1 cellular context compared by ENCODE assay signal in the genomic region with DNA sequence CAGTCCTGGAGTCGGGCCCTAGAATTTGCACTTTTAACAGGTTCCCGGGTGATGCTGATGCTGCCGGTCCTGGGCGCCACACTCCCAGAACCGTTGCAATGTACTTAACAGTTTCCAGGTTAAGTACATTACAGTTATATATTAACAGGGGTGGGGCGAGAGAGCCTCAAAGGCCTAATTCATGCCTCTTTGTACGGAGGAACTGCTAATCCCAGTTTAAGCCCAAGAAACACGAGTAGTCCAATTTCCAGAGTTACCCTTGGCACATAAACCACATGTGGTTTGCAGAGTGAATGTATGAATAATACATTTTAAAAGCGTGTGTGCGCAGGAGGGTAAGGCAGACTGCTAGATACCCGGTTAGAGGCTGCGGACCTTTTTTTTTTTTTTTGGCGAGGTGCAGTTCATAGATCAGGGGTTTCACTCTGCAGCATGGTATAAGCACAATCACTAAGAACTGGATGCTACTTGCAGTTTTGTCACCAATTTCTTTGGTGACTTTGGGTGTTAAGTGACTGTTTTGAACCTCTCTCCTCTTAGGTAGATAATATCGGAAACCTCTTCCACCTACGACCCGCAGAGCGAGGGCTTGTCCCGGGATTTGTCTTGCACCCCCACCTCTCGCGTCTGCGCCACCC.
TF ChIP-seq lines count a peak whose summit lies in the region.

No MANE protein-coding gene starts in this region.

TF ChIP-seq in HepG2, 621 proteins besides CTCF, POLR2A, EP300 and RAD21 (continued from another document and continues in another):
- TF ChIP-seq, protein P1, sequence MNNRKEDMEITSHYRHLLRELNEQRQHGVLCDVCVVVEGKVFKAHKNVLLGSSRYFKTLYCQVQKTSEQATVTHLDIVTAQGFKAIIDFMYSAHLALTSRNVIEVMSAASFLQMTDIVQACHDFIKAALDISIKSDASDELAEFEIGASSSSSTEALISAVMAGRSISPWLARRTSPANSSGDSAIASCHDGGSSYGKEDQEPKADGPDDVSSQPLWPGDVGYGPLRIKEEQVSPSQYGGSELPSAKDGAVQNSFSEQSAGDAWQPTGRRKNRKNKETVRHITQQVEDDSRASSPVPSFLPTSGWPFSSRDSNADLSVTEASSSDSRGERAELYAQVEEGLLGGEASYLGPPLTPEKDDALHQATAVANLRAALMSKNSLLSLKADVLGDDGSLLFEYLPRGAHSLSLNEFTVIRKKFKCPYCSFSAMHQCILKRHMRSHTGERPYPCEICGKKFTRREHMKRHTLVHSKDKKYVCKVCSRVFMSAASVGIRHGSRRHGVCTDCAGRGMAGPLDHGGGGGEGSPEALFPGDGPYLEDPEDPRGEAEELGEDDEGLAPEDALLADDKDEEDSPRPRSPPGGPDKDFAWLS (CRISPR knock-in tag; IDR thresholded peaks at IDR 0.05; ENCODE audit: borderline replicate concordance): no peak
- TF ChIP-seq TEAD3 (CRISPR knock-in tag; optimal IDR thresholded peaks at IDR 0.05; ENCODE audit: borderline replicate concordance) (no peak), TGIF2 (CRISPR knock-in tag; IDR thresholded peaks at IDR 0.05) (no peak), ZBTB7A (CRISPR knock-in tag; IDR thresholded peaks at IDR 0.05) (no peak), GLI4 (CRISPR knock-in tag; IDR thresholded peaks at IDR 0.05; ENCODE audit: borderline replicate concordance) (no peak), HDAC6 (IDR thresholded peaks at IDR 0.05; ENCODE audit: low read depth, low read length) (no peak), ZNF720 (CRISPR knock-in tag; IDR thresholded peaks at IDR 0.05) (no peak), ZBTB8A (CRISPR knock-in tag; IDR thresholded peaks at IDR 0.05; ENCODE audit: borderline replicate concordance, low read depth) (no peak), ZNF607 (CRISPR knock-in tag; IDR thresholded peaks at IDR 0.05; ENCODE audit: borderline replicate concordance) (no peak), ZNF558 (CRISPR knock-in tag; IDR thresholded peaks at IDR 0.05; ENCODE audit: borderline replicate concordance) (peak; percentile 9; the same call in 1 of the 2 replicates), ZNF792 (CRISPR knock-in tag; IDR thresholded peaks at IDR 0.05) (no peak), ZNF30 (CRISPR knock-in tag; IDR thresholded peaks at IDR 0.05) (no peak), ZNF17 (CRISPR knock-in tag; IDR thresholded peaks at IDR 0.05) (no peak), U2AF1 (optimal IDR thresholded peaks at IDR 0.05; ENCODE audit: low read depth, low read length) (peak; percentile 61), ZNF232 (CRISPR knock-in tag; IDR thresholded peaks at IDR 0.05; ENCODE audit: borderline replicate concordance) (no peak), IRF2 (CRISPR knock-in tag; IDR thresholded peaks at IDR 0.05) (0 out of 2 replicates have a peak, but pooled peaks have one; percentile 9), ZNF564 (CRISPR knock-in tag; IDR thresholded peaks at IDR 0.05) (0 out of 2 replicates have a peak, but pooled peaks have one; percentile 34), ISL2 (CRISPR knock-in tag; IDR thresholded peaks at IDR 0.05) (peak; percentile 32; the same call in 1 of the 2 replicates), DMAP1 (CRISPR knock-in tag; IDR thresholded peaks at IDR 0.05) (no peak), BCL6 (CRISPR knock-in tag; IDR thresholded peaks at IDR 0.05) (no peak), ZNF670 (CRISPR knock-in tag; IDR thresholded peaks at IDR 0.05; ENCODE audit: borderline replicate concordance) (no peak), TARDBP (CRISPR knock-in tag; IDR thresholded peaks at IDR 0.05) (no peak), RXRA (CRISPR knock-in tag; IDR thresholded peaks at IDR 0.05) (no peak), ZFP41 (CRISPR knock-in tag; IDR thresholded peaks at IDR 0.05; ENCODE audit: borderline replicate concordance) (no peak), IKZF1 (IDR thresholded peaks at IDR 0.05) (no peak), IKZF4 (CRISPR knock-in tag; IDR thresholded peaks at IDR 0.05; ENCODE audit: borderline replicate concordance, low read depth, not compliant biosample characterization) (no peak), GZF1 (CRISPR knock-in tag; IDR thresholded peaks at IDR 0.05) (no peak), WIZ (CRISPR knock-in tag; IDR thresholded peaks at IDR 0.05) (peak; percentile 8; the same call in 1 of the 2 replicates), SSRP1 (CRISPR knock-in tag; IDR thresholded peaks at IDR 0.05) (0 out of 2 replicates have a peak, but pooled peaks have one; percentile 52), ZNF879 (CRISPR knock-in tag; IDR thresholded peaks at IDR 0.05) (no peak), DR1 (CRISPR knock-in tag; IDR thresholded peaks at IDR 0.05) (no peak), EHMT2 (IDR thresholded peaks at IDR 0.05; ENCODE audit: borderline replicate concordance, low read depth, low read length) (no peak), GATAD1 (CRISPR knock-in tag; IDR thresholded peaks at IDR 0.05) (no peak), HNRNPLL (IDR thresholded peaks at IDR 0.05; ENCODE audit: low read depth, low read length, poor library complexity, severe bottlenecking) (no peak), SKI (IDR thresholded peaks at IDR 0.05; ENCODE audit: partially characterized antibody) (no peak)
- TF ChIP-seq, protein P2, sequence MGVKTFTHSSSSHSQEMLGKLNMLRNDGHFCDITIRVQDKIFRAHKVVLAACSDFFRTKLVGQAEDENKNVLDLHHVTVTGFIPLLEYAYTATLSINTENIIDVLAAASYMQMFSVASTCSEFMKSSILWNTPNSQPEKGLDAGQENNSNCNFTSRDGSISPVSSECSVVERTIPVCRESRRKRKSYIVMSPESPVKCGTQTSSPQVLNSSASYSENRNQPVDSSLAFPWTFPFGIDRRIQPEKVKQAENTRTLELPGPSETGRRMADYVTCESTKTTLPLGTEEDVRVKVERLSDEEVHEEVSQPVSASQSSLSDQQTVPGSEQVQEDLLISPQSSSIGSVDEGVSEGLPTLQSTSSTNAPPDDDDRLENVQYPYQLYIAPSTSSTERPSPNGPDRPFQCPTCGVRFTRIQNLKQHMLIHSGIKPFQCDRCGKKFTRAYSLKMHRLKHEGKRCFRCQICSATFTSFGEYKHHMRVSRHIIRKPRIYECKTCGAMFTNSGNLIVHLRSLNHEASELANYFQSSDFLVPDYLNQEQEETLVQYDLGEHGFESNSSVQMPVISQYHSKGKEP (CRISPR knock-in tag; IDR thresholded peaks at IDR 0.05): no peak
- TF ChIP-seq, protein P3, sequence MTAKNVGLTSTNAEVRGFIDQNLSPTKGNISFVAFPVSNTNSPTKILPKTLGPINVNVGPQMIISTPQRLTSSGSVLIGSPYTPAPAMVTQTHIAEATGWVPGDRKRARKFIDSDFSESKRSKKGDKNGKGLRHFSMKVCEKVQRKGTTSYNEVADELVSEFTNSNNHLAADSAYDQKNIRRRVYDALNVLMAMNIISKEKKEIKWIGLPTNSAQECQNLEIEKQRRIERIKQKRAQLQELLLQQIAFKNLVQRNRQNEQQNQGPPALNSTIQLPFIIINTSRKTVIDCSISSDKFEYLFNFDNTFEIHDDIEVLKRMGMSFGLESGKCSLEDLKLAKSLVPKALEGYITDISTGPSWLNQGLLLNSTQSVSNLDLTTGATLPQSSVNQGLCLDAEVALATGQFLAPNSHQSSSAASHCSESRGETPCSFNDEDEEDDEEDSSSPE (CRISPR knock-in tag; IDR thresholded peaks at IDR 0.05): peak; percentile 29; the same call in 1 of the 2 replicates
- TF ChIP-seq, protein P4, sequence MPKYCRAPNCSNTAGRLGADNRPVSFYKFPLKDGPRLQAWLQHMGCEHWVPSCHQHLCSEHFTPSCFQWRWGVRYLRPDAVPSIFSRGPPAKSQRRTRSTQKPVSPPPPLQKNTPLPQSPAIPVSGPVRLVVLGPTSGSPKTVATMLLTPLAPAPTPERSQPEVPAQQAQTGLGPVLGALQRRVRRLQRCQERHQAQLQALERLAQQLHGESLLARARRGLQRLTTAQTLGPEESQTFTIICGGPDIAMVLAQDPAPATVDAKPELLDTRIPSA (CRISPR knock-in tag; IDR thresholded peaks at IDR 0.05; ENCODE audit: borderline replicate concordance): no peak
- TF ChIP-seq, protein P5, sequence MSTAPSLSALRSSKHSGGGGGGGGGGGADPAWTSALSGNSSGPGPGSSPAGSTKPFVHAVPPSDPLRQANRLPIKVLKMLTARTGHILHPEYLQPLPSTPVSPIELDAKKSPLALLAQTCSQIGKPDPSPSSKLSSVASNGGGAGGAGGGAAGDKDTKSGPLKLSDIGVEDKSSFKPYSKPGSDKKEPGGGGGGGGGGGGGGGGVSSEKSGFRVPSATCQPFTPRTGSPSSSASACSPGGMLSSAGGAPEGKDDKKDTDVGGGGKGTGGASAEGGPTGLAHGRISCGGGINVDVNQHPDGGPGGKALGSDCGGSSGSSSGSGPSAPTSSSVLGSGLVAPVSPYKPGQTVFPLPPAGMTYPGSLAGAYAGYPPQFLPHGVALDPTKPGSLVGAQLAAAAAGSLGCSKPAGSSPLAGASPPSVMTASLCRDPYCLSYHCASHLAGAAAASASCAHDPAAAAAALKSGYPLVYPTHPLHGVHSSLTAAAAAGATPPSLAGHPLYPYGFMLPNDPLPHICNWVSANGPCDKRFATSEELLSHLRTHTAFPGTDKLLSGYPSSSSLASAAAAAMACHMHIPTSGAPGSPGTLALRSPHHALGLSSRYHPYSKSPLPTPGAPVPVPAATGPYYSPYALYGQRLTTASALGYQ (CRISPR knock-in tag; IDR thresholded peaks at IDR 0.05): no peak
- TF ChIP-seq, protein P6, sequence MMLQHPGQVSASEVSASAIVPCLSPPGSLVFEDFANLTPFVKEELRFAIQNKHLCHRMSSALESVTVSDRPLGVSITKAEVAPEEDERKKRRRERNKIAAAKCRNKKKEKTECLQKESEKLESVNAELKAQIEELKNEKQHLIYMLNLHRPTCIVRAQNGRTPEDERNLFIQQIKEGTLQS (CRISPR knock-in tag; IDR thresholded peaks at IDR 0.05): no peak
- TF ChIP-seq, protein P7, sequence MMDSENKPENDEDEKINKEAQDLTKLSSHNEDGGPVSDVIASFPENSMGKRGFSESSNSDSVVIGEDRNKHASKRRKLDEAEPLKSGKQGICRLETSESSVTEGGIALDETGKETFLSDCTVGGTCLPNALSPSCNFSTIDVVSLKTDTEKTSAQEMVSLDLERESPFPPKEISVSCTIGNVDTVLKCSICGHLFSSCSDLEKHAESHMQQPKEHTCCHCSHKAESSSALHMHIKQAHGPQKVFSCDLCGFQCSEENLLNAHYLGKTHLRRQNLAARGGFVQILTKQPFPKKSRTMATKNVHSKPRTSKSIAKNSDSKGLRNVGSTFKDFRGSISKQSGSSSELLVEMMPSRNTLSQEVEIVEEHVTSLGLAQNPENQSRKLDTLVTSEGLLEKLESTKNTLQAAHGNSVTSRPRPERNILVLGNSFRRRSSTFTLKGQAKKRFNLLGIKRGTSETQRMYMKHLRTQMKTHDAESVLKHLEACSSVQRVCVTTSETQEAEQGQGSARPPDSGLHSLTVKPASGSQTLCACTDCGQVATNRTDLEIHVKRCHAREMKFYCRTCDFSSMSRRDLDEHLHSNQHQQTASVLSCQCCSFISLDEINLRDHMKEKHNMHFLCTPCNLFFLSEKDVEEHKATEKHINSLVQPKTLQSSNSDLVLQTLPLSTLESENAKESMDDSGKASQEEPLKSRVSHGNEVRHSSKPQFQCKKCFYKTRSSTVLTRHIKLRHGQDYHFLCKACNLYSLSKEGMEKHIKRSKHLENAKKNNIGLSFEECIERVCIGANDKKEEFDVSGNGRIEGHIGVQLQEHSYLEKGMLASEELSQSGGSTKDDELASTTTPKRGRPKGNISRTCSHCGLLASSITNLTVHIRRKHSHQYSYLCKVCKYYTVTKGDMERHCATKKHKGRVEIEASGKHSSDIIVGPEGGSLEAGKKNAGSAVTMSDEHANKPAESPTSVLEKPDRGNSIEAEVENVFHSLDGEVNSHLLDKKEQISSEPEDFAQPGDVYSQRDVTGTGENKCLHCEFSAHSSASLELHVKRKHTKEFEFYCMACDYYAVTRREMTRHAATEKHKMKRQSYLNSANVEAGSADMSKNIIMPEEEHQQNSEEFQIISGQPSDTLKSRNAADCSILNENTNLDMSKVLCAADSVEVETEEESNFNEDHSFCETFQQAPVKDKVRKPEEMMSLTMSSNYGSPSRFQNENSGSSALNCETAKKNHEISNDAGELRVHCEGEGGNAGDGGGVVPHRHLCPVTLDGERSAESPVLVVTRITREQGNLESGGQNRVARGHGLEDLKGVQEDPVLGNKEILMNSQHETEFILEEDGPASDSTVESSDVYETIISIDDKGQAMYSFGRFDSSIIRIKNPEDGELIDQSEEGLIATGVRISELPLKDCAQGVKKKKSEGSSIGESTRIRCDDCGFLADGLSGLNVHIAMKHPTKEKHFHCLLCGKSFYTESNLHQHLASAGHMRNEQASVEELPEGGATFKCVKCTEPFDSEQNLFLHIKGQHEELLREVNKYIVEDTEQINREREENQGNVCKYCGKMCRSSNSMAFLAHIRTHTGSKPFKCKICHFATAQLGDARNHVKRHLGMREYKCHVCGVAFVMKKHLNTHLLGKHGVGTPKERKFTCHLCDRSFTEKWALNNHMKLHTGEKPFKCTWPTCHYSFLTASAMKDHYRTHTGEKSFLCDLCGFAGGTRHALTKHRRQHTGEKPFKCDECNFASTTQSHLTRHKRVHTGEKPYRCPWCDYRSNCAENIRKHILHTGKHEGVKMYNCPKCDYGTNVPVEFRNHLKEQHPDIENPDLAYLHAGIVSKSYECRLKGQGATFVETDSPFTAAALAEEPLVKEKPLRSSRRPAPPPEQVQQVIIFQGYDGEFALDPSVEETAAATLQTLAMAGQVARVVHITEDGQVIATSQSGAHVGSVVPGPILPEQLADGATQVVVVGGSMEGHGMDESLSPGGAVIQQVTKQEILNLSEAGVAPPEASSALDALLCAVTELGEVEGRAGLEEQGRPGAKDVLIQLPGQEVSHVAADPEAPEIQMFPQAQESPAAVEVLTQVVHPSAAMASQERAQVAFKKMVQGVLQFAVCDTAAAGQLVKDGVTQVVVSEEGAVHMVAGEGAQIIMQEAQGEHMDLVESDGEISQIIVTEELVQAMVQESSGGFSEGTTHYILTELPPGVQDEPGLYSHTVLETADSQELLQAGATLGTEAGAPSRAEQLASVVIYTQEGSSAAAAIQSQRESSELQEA (CRISPR knock-in tag; IDR thresholded peaks at IDR 0.05; ENCODE audit: not compliant biosample characterization): no peak
- TF ChIP-seq, protein P8, sequence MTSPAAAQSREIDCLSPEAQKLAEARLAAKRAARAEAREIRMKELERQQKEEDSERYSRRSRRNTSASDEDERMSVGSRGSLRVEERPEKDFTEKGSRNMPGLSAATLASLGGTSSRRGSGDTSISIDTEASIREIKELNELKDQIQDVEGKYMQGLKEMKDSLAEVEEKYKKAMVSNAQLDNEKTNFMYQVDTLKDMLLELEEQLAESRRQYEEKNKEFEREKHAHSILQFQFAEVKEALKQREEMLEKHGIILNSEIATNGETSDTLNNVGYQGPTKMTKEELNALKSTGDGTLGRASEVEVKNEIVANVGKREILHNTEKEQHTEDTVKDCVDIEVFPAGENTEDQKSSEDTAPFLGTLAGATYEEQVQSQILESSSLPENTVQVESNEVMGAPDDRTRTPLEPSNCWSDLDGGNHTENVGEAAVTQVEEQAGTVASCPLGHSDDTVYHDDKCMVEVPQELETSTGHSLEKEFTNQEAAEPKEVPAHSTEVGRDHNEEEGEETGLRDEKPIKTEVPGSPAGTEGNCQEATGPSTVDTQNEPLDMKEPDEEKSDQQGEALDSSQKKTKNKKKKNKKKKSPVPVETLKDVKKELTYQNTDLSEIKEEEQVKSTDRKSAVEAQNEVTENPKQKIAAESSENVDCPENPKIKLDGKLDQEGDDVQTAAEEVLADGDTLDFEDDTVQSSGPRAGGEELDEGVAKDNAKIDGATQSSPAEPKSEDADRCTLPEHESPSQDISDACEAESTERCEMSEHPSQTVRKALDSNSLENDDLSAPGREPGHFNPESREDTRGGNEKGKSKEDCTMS (CRISPR knock-in tag; conservative IDR thresholded peaks at IDR 0.05): no peak
- TF ChIP-seq, protein P9, sequence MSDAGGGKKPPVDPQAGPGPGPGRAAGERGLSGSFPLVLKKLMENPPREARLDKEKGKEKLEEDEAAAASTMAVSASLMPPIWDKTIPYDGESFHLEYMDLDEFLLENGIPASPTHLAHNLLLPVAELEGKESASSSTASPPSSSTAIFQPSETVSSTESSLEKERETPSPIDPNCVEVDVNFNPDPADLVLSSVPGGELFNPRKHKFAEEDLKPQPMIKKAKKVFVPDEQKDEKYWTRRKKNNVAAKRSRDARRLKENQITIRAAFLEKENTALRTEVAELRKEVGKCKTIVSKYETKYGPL (CRISPR knock-in tag; IDR thresholded peaks at IDR 0.05): no peak
